In genomic region chr2:49236316-49236715, GRCh38 we compare ENCODE assay signal across 22 cellular contexts.
"Had no signal": no experiment of that assay in that cellular context is flagged by ENCODE, and none has a peak within 500 bp of the region (broad histone marks: within the 10 kb centered on the region; RNA-seq: fewer than 3 reads in every experiment).

No MANE protein-coding gene starts in this region.

- H3K4me3 Mint-ChIP-seq: natural killer cell; stimulated activated naive B cell treated with anti-CD40 and anti-IgM and Interleukin-4, amounts not matched to agents 10 μg/mL and 1 μg/mL and 100 μg/mL, for 72 hours; stimulated activated naive CD8-positive, alpha-beta T cell treated with anti-CD3 and anti-CD28 coated beads, Interleukin-15, Interleukin-2, amounts not matched to agents 100 ng/mL and 50 ng/mL, for 24 hours had no signal

- H3K4me3 ChIP-seq: dorsolateral prefrontal cortex, gastrocnemius medialis, heart left ventricle, hepatocyte, lower lobe of right lung, ovary, right lobe of liver, suprapubic skin, transverse colon, upper lobe of right lung, uterus had no signal

- H3K27ac Mint-ChIP-seq: natural killer cell; stimulated activated naive B cell treated with anti-CD40 and anti-IgM and Interleukin-4, amounts not matched to agents 10 μg/mL and 1 μg/mL and 100 μg/mL, for 72 hours; stimulated activated naive CD8-positive, alpha-beta T cell treated with anti-CD3 and anti-CD28 coated beads, Interleukin-15, Interleukin-2, amounts not matched to agents 100 ng/mL and 50 ng/mL, for 24 hours had no signal

- H3K4me1 Mint-ChIP-seq: natural killer cell; stimulated activated naive B cell treated with anti-CD40 and anti-IgM and Interleukin-4, amounts not matched to agents 10 μg/mL and 1 μg/mL and 100 μg/mL, for 72 hours had no signal

- H3K27me3 Mint-ChIP-seq: stimulated activated naive B cell treated with anti-CD40 and anti-IgM and Interleukin-4, amounts not matched to agents 10 μg/mL and 1 μg/mL and 100 μg/mL, for 72 hours; stimulated activated naive CD8-positive, alpha-beta T cell treated with anti-CD3 and anti-CD28 coated beads, Interleukin-15, Interleukin-2, amounts not matched to agents 100 ng/mL and 50 ng/mL, for 24 hours had no signal

- H3K36me3 Mint-ChIP-seq: natural killer cell; stimulated activated naive B cell treated with anti-CD40 and anti-IgM and Interleukin-4, amounts not matched to agents 10 μg/mL and 1 μg/mL and 100 μg/mL, for 72 hours had no signal

- DNase-seq: dorsolateral prefrontal cortex; effector CD4-positive, alpha-beta T cell; gastrocnemius medialis; heart left ventricle; left colon; left ventricle myocardium superior; lower lobe of right lung; natural killer cell; occipital lobe; ovary; retina; right lobe of liver; small intestine; stimulated activated CD4-positive, alpha-beta T cell treated with anti-CD3 and anti-CD28 coated beads, Interleukin-15, amount 100 ng/mL, for 24 hours; stimulated activated CD4-positive, alpha-beta T cell treated with anti-CD3 and anti-CD28 coated beads, Interleukin-2, amount 100 ng/mL, for 48 hours; stimulated activated naive B cell treated with anti-CD40 and anti-IgM and Interleukin-4, amounts not matched to agents 10 μg/mL and 1 μg/mL and 100 μg/mL, for 72 hours; transverse colon; upper lobe of right lung; uterus had no signal
